In genomic region chr4:101031971-101032370, GRCh38 we compare ENCODE assay signal across 23 cellular contexts.
"Had no signal": no experiment of that assay in that cellular context is flagged by ENCODE, and none has a peak within 500 bp of the region (broad histone marks: within the 10 kb centered on the region; RNA-seq: fewer than 3 reads in every experiment).

No MANE protein-coding gene starts in this region.

- H3K9me3 Mint-ChIP-seq: activated naive CD4-positive, alpha-beta T cell treated with anti-CD3 and anti-CD28 coated beads for 36 hours; activated T-cell treated with anti-CD3 and anti-CD28 coated beads, Interleukin-2, amount 50 U/mL, for 4 hours; brain; central memory CD8-positive, alpha-beta T cell; nephron progenitor cell; T-helper 1 cell treated with Interleukin-12 subunit alpha and Interleukin-12 subunit beta and Interleukin-4 antibody, amounts not matched to agents 30 μg/mL and 1 μg/mL, for 36 hours had no signal

- ATAC-seq: activated T-cell treated with anti-CD3 and anti-CD28 coated beads, Interleukin-2, amount 50 U/mL, for 4 hours; gastroesophageal sphincter; heart left ventricle; left lung had no signal

- H3K27me3 ChIP-seq: colonic mucosa, esophagus muscularis mucosa, gastroesophageal sphincter, heart left ventricle, left lung, right atrium auricular region, tibial nerve had no signal

- DNase-seq: activated CD4-positive, alpha-beta T cell treated with anti-CD3 and anti-CD28 coated beads, Interleukin-2, amount 50 U/mL, for 1 hour; activated CD4-positive, CD25-positive, alpha-beta regulatory T cell treated with anti-CD3 and anti-CD28 coated beads, Interleukin-2, amount 50 U/mL, for 72 hours; activated CD8-positive, alpha-beta memory T cell treated with anti-CD3 and anti-CD28 coated beads, Interleukin-2, amount 50 U/mL, for 4 hours; activated naive CD4-positive, alpha-beta T cell treated with anti-CD3 and anti-CD28 coated beads for 36 hours; activated T-cell treated with anti-CD3 and anti-CD28 coated beads, Interleukin-2, amount 50 U/mL, for 4 hours; anterior cingulate cortex; colonic mucosa; effector CD4-positive, alpha-beta T cell; heart left ventricle; left lung; mammary epithelial cell; nephron progenitor cell; stimulated activated CD4-positive, alpha-beta T cell treated with anti-CD3 and anti-CD28 coated beads, Interleukin-12 subunit alpha, Interleukin-12 subunit beta, amount 100 ng/mL, for 4 hours; stimulated activated CD4-positive, alpha-beta T cell treated with anti-CD3 and anti-CD28 coated beads, Interleukin-1b, Interleukin-23, amount 100 ng/mL, for 48 hours; stimulated activated naive CD4-positive, alpha-beta T cell treated with Interleukin-2 at 50 U/mL for 16 hours had no signal

- H3K4me1 Mint-ChIP-seq: nephron progenitor cell had no signal

- H3K4me3 Mint-ChIP-seq: activated naive CD4-positive, alpha-beta T cell treated with anti-CD3 and anti-CD28 coated beads for 36 hours; activated T-cell treated with anti-CD3 and anti-CD28 coated beads, Interleukin-2, amount 50 U/mL, for 4 hours; brain; central memory CD8-positive, alpha-beta T cell; nephron progenitor cell; T-helper 1 cell treated with Interleukin-12 subunit alpha and Interleukin-12 subunit beta and Interleukin-4 antibody, amounts not matched to agents 30 μg/mL and 1 μg/mL, for 36 hours had no signal

- H3K27ac ChIP-seq: colonic mucosa, esophagus muscularis mucosa, gastroesophageal sphincter, heart left ventricle, left lung, right atrium auricular region, tibial nerve had no signal

- H3K4me3 ChIP-seq: colonic mucosa, esophagus muscularis mucosa, gastroesophageal sphincter, heart left ventricle, left lung, right atrium auricular region, tibial nerve had no signal

- H3K36me3 ChIP-seq: colonic mucosa, right atrium auricular region had no signal

- H3K4me1 ChIP-seq: colonic mucosa, esophagus muscularis mucosa, right atrium auricular region had no signal

- H3K9me3 ChIP-seq: colonic mucosa, esophagus muscularis mucosa, gastroesophageal sphincter, heart left ventricle, left lung, right atrium auricular region, tibial nerve had no signal

- H3K27me3 Mint-ChIP-seq: brain; central memory CD8-positive, alpha-beta T cell; progenitor cell of endocrine pancreas had no signal

- H3K27ac Mint-ChIP-seq: activated naive CD4-positive, alpha-beta T cell treated with anti-CD3 and anti-CD28 coated beads for 36 hours; nephron progenitor cell; progenitor cell of endocrine pancreas; T-helper 1 cell treated with Interleukin-12 subunit alpha and Interleukin-12 subunit beta and Interleukin-4 antibody, amounts not matched to agents 30 μg/mL and 1 μg/mL, for 36 hours had no signal
